8 cellular contexts compared by ENCODE assay signal in genomic region chr12:89709994-89710872, GRCh38. TPM values are rescaled to one million over a fixed set of nuclear protein-coding genes. Genes with fewer than 3 reads are reported as not detected.
A peak's percentile ranks its signal among the peaks of the same experiment; 100 is the strongest.
DNase-seq lines count a peak whose midpoint lies in the region; ATAC-seq and TF ChIP-seq lines count a peak whose summit lies in the region.

No MANE protein-coding gene starts in this region.

- H3K27ac ChIP-seq in HCT116 (ENCODE audit: low read depth, low read length) (peak overlapping the region; percentile 51; the same call in 1 of the 2 replicates), liver (ENCODE audit: low read depth in 1 of 2, low read length in 2 of 2) (peak overlapping the region; percentile 80 to 95)

- 2% methylated on average over 45 of the region's 45 CpGs for WGBS in liver

- H3K36me3 ChIP-seq in HCT116 (ENCODE audit: control insufficient read depth in 1 of 2, insufficient read depth in 2 of 2, low read length in 2 of 2) (no peaks in the 10 kb centered on the region), liver (ENCODE audit: control insufficient read depth in 4 of 4, insufficient read depth in 3 of 4, low read depth in 1 of 4, low read length in 3 of 4) (no peaks in the 10 kb centered on the region)

- peaks cover 3 to 24% of the 10 kb centered on the region in 2 experiments; a peak in 3 of 4 replicates for H3K4me1 ChIP-seq in HCT116 (ENCODE audit: control insufficient read depth in 1 of 2, insufficient read depth in 2 of 2, low read length in 2 of 2)
- peaks cover 0 to 16% (median 7%) of the 10 kb centered on the region in 4 donors for H3K4me1 ChIP-seq in liver (ENCODE audit: control insufficient read depth in 4 of 4, insufficient read depth in 4 of 4, low read length in 3 of 4)

- TF ChIP-seq POLR2A in HCT116 (IDR thresholded peaks at IDR 0.05; ENCODE audit: borderline replicate concordance, extremely low read depth, insufficient read depth, insufficient read length) = no peak

- BruUV-seq in HCT116 (replicated peaks; lab: Mats Ljungman, UMichigan) = TSS peak; percentile 79

- no peaks in the 10 kb centered on the region for H3K9me2 ChIP-seq in HCT116 (ENCODE audit: insufficient read depth)

- DNase-seq in ELR (ENCODE audit: low read depth) (peak; percentile 65), HCT116 (ENCODE audit: low read depth, low spot score) (no peak), SHP77 treated with DMSO at 0.1 percent for 48 hours (lab: John Stamatoyannopoulos, UW) (peak; percentile 24), choroid plexus epithelial cell (ENCODE audit: low read depth) (peak; percentile 51), DMS153 (lab: John Stamatoyannopoulos, UW) (no peak), germinal center (ENCODE audit: low spot score) (no peak)
- DNase-seq in stimulated activated CD8-positive, alpha-beta memory T cell treated with anti-CD3 and anti-CD28 coated beads, Interleukin-2, amount 100 ng/mL, for 48 hours (ENCODE audit: low read depth in 2 of 2) = peak; percentile 11 to 15

- TF ChIP-seq CTCF in HCT116 (IDR thresholded peaks at IDR 0.05 in 2 of 3, conservative IDR thresholded peaks at IDR 0.05 in 1 of 3; ENCODE audit: borderline replicate concordance in 1 of 3, insufficient read depth in 1 of 3, low read depth in 2 of 3, low read length in 2 of 3) = no peak
- no peak for TF ChIP-seq CTCF in choroid plexus epithelial cell (conservative IDR thresholded peaks at IDR 0.05; ENCODE audit: low read depth, low read length)
- TF ChIP-seq CTCF in liver (IDR thresholded peaks at IDR 0.05; ENCODE audit: low read depth, low read length, missing input control) = no peak

- no peak for ATAC-seq in HCT116

- no peaks in the 10 kb centered on the region for H4K20me1 ChIP-seq in HCT116 (ENCODE audit: insufficient read depth)

- no peak for TF ChIP-seq RAD21 in HCT116 (IDR thresholded peaks at IDR 0.05; ENCODE audit: low read depth)
- TF ChIP-seq RAD21 in liver (IDR thresholded peaks at IDR 0.05) = peak in 1 of 2 donors; percentile 41

- H3K9me3 ChIP-seq in HCT116 (ENCODE audit: control insufficient read depth in 1 of 2, insufficient read depth in 1 of 2, low read depth in 1 of 2, low read length in 2 of 2) (no peaks in the 10 kb centered on the region), liver (ENCODE audit: control insufficient read depth in 4 of 4, low read length in 3 of 4) (no peaks in the 10 kb centered on the region)

- no peaks in the 10 kb centered on the region for H3K27me3 ChIP-seq in HCT116 (ENCODE audit: insufficient read depth, low read length)
- H3K27me3 ChIP-seq in liver (ENCODE audit: control insufficient read depth in 4 of 4, insufficient read depth in 4 of 4, low read length in 3 of 4) = no peaks in the 10 kb centered on the region

- peaks cover 32% of the 10 kb centered on the region for H3K79me2 ChIP-seq in HCT116 (ENCODE audit: insufficient read depth, low read length)

- peak overlapping the region; percentile 83 for H3K9ac ChIP-seq in HCT116 (ENCODE audit: low read length)
- H3K9ac ChIP-seq in liver (ENCODE audit: low read depth in 1 of 2, low read length in 2 of 2) = peak overlapping the region; percentile 33 to 72

- H3K4me3 ChIP-seq in HCT116 (replicated peaks in 1 of 2; ENCODE audit: low read depth in 1 of 2, low read length in 2 of 2) (peak overlapping the region; percentile 59 to 76), choroid plexus epithelial cell (ENCODE audit: low read depth, low read length) (peak overlapping the region; percentile 92), liver (ENCODE audit: low read depth in 1 of 3, low read length in 3 of 3) (peak overlapping the region; percentile 27 to 98 (median 87))

- CTCF ChIA-PET in HCT116 (lab: Charles Lee) = no interaction called here

- intact Hi-C loops in HCT116 (cut with micrococcal nuclease) = loop anchor here (2.0 to 10.0 kb wide), 2 partner anchors 255 to 381 kb away; no protein-coding TSS in a partner anchor

- H2AFZ ChIP-seq in HCT116 (ENCODE audit: low read depth, low read length, poor library complexity, severe bottlenecking) = no peak overlapping the region

- RAD21 ChIA-PET in HCT116 (lab: Charles Lee; ENCODE audit: low non-redundant PET in 1 of 2, low total read pairs in 2 of 2, uncharacterized antibody in 2 of 2, unreplicated experiment in 2 of 2) = no interaction called here

- POLR2A ChIA-PET in HCT116 (lab: Charles Lee) = interaction anchor here (0.6 to 2.6 kb wide), 4 partner anchors 11 to 335 kb away, joined by 3 to 11 read pairs (median 4); no protein-coding TSS in a partner anchor

- H3K4me2 ChIP-seq in HCT116 (ENCODE audit: low read length) = peak overlapping the region; percentile 97

TF ChIP-seq in HCT116, 20 proteins besides CTCF, POLR2A, EP300 and RAD21:
- peak; percentile 24; the same call in 1 of the 2 replicates for TF ChIP-seq SIN3A (IDR thresholded peaks at IDR 0.05; ENCODE audit: low read depth)
- TF ChIP-seq YY1 (IDR thresholded peaks at IDR 0.05; ENCODE audit: extremely low read depth, insufficient replicate concordance, low read depth, low read length) = no peak

TF ChIP-seq in liver, 16 proteins besides CTCF, POLR2A, EP300 and RAD21:
- TF ChIP-seq HNF4A (conservative IDR thresholded peaks at IDR 0.05) (no peak), TAF1 (conservative IDR thresholded peaks at IDR 0.05) (peak; percentile 10), REST (IDR thresholded peaks at IDR 0.05) (no peak), FOXA1 (IDR thresholded peaks at IDR 0.05) (no peak), MAX (IDR thresholded peaks at IDR 0.05) (no peak), YY1 (IDR thresholded peaks at IDR 0.05) (peak; percentile 52), NR2F2 (IDR thresholded peaks at IDR 0.05) (no peak), GABPA (IDR thresholded peaks at IDR 0.05 in 1 of 2, conservative IDR thresholded peaks at IDR 0.05 in 1 of 2) (no peak), RXRA (IDR thresholded peaks at IDR 0.05) (no peak), ZBTB33 (IDR thresholded peaks at IDR 0.05) (no peak), SP1 (IDR thresholded peaks at IDR 0.05) (no peak), HNF4G (IDR thresholded peaks at IDR 0.05) (no peak), FOXA2 (IDR thresholded peaks at IDR 0.05) (no peak), ATF3 (IDR thresholded peaks at IDR 0.05) (no peak)

RNA-seq across cellular contexts. Expression of gene ATP2B1, which starts 1.6 kb away (rescaled TPM):
- total RNA-seq in HCT116 (2021; ENCODE audit: unreplicated experiment) = 62.4 TPM
- polyA plus RNA-seq in HCT116 (2012) = 18.0 and 22.5 TPM in 2 replicates
- total RNA-seq in liver = 10 to 100 TPM; 26.0 to 41.1 TPM
- polyA plus RNA-seq in liver = 10 to 100 TPM in 1 of 2 donors, 1 to 10 TPM in 1; 7.3 to 19.6 TPM

Comparison
In these comparisons a context has a peak if more than half of its experiments do, and no peak if none do; other contexts are left out.
1. DNase-seq: peak in ELR (single experiment), SHP77 treated with DMSO at 0.1 percent for 48 hours (single experiment), choroid plexus epithelial cell (single experiment) and stimulated activated CD8-positive, alpha-beta memory T cell treated with anti-CD3 and anti-CD28 coated beads, Interleukin-2, amount 100 ng/mL, for 48 hours (2 of 2); none in HCT116 (single experiment), DMS153 (single experiment) and germinal center (single experiment).
2. Peak in every context shown above with its lines, with median percentiles within 50 percentile points of each other: H3K4me3 ChIP-seq.